In genomic region chr20:44888226-44889103, GRCh38 we compare ENCODE assay signal across 9 cellular contexts. TPM values are rescaled to one million over a fixed set of nuclear protein-coding genes. Genes with fewer than 3 reads are reported as not detected.
DNase-seq lines count a peak whose midpoint lies in the region; ATAC-seq, FAIRE-seq and TF ChIP-seq lines count a peak whose summit lies in the region.
"Had no signal": no experiment of that assay in that cellular context is flagged by ENCODE, and none has a peak within 500 bp of the region (broad histone marks: within the 10 kb centered on the region; RNA-seq: fewer than 3 reads in every experiment).

No MANE protein-coding gene starts in this region.

- no peak for TF ChIP-seq RAD21 in Ishikawa (IDR thresholded peaks at IDR 0.05; ENCODE audit: low read depth)

- TF ChIP-seq CTCF in CD14-positive monocyte (IDR thresholded peaks at IDR 0.05) (peak; percentile 50), MCF 10A (IDR thresholded peaks at IDR 0.05; ENCODE audit: unreplicated experiment) (peak; percentile 8)

- peaks cover 71% of the 10 kb centered on the region for H3K4me1 Mint-ChIP-seq in CD14-positive monocyte
- peaks cover 23% of the 10 kb centered on the region for H3K4me1 Mint-ChIP-seq in MCF 10A (ENCODE audit: insufficient read depth, unreplicated experiment)
- H3K4me1 Mint-ChIP-seq in naive B cell = peaks cover 45 to 86% (median 77%) of the 10 kb centered on the region in 3 donors

- intact Hi-C loops in CD14-positive monocyte (cut with micrococcal nuclease) (loop anchor here (5.0 to 10.0 kb wide), 2 partner anchors 79 to 684 kb away; partner anchors contain the start of gene STK4 (in 2 of the 2)), MCF 10A (cut with micrococcal nuclease) (loop anchor here (5.0 kb wide), 1 partner anchor 404 kb away; no protein-coding TSS in a partner anchor)

- TF ChIP-seq EP300 in Ishikawa (IDR thresholded peaks at IDR 0.05; ENCODE audit: borderline replicate concordance) = no peak

- ATAC-seq in naive B cell (ENCODE audit: low read depth in 2 of 2) = no peak

- DNase-seq in CD14-positive monocyte (ENCODE audit: low spot score) = no peak
- no peak for DNase-seq in MCF 10A (ENCODE audit: unreplicated experiment)
- no peak for DNase-seq in naive B cell
- DNase-seq in frontal cortex (ENCODE audit: low spot score in 2 of 2) = no peak
- no peak for DNase-seq in COLO668 (lab: John Stamatoyannopoulos, UW; ENCODE audit: unreplicated experiment)
- DNase-seq in T-helper 9 cell = no peak
- DNase-seq in activated CD4-positive, alpha-beta T cell treated with anti-CD3 and anti-CD28 coated beads, Interleukin-2, amount 50 U/mL, for 1 hour = no peak
- DNase-seq: NCI-H774 had no signal

- H3K36me3 Mint-ChIP-seq in CD14-positive monocyte (peaks cover 6 to 16% of the 10 kb centered on the region in 2 donors), MCF 10A (ENCODE audit: insufficient read depth, unreplicated experiment) (peaks cover 18% of the 10 kb centered on the region), naive B cell (no peaks in the 10 kb centered on the region)

- H3K27me3 Mint-ChIP-seq in CD14-positive monocyte (ENCODE audit: low read depth in 3 of 3) = no peaks in the 10 kb centered on the region
- no peaks in the 10 kb centered on the region for H3K27me3 Mint-ChIP-seq in MCF 10A (ENCODE audit: insufficient read depth, unreplicated experiment)
- no peaks in the 10 kb centered on the region for H3K27me3 Mint-ChIP-seq in naive B cell

- H3K4me3 Mint-ChIP-seq in CD14-positive monocyte (peak overlapping the region; percentile 18 to 71), MCF 10A (ENCODE audit: unreplicated experiment) (peak overlapping the region; percentile 28), naive B cell (peak overlapping the region; percentile 27 to 97 (median 90))

- peak overlapping the region in 6 of 7 donors; percentile 14 to 73 (median 64) for H3K27ac Mint-ChIP-seq in CD14-positive monocyte
- no peak overlapping the region for H3K27ac Mint-ChIP-seq in MCF 10A (ENCODE audit: low read depth, unreplicated experiment)
- H3K27ac Mint-ChIP-seq in naive B cell = peak overlapping the region in 5 of 6 donors; percentile 20 to 77 (median 39)

- H3K9me3 Mint-ChIP-seq in CD14-positive monocyte = peaks cover 0 to 3% (median 0%) of the 10 kb centered on the region in 7 donors
- H3K9me3 Mint-ChIP-seq in MCF 10A (ENCODE audit: unreplicated experiment) = no peaks in the 10 kb centered on the region
- H3K9me3 Mint-ChIP-seq in naive B cell = no peaks in the 10 kb centered on the region

- CTCF ChIA-PET in MCF 10A (lab: Yijun Ruan, JAX) = interaction anchor here (0.5 to 1.3 kb wide), 11 partner anchors 9 to 207 kb away, joined by 3 to 6 read pairs (median 3); partner anchors contain the start of genes STK4 and TOMM34

- FAIRE-seq in frontal cortex (lab: Jason Lieb, UNC) = no peak

- no TSS peak for BruUV-seq in MCF 10A (replicated peaks; lab: Mats Ljungman, UMichigan)

- POLR2A ChIA-PET in MCF 10A (lab: Yijun Ruan, JAX) = interaction anchor here (0.6 to 3.2 kb wide), 13 partner anchors 14 to 1238 kb away, joined by 3 to 24 read pairs (median 4); partner anchors contain the start of genes STK4 and TOMM34

TF ChIP-seq in Ishikawa, 13 proteins besides CTCF, POLR2A, EP300 and RAD21:
- TF ChIP-seq USF1 (IDR thresholded peaks at IDR 0.05) (no peak), REST (IDR thresholded peaks at IDR 0.05; ENCODE audit: low read depth) (no peak), ZBTB7A (IDR thresholded peaks at IDR 0.05; ENCODE audit: low read depth) (no peak), TEAD4 (IDR thresholded peaks at IDR 0.05) (no peak), MAX (IDR thresholded peaks at IDR 0.05) (no peak), CEBPB (IDR thresholded peaks at IDR 0.05) (peak; percentile 28; the same call in 1 of the 2 replicates), YY1 (IDR thresholded peaks at IDR 0.05; ENCODE audit: low read depth) (no peak), TAF1 (IDR thresholded peaks at IDR 0.05; ENCODE audit: low read depth) (no peak)
TF ChIP-seq in Ishikawa: peak in this region for 1.

RNA-seq across cellular contexts. Expression of gene YWHAB, which starts 3.0 kb away (rescaled TPM):
- polyA plus RNA-seq in CD14-positive monocyte = 100 to 1,000 TPM; 504 to 654 TPM
- 235 and 250 TPM in 2 replicates for total RNA-seq in MCF 10A (2022)
- 100 to 1,000 TPM; 414 to 531 (median 498) TPM for polyA plus RNA-seq in naive B cell (ENCODE audit: low read depth in 6 of 6)
- total RNA-seq in frontal cortex = 148 TPM

RNA-seq across cellular contexts. Expression of gene PABPC1L, which starts 21.4 kb away (rescaled TPM):
- polyA plus RNA-seq in CD14-positive monocyte (under 1 TPM in 1 of 2 donors, not detected in 1; 0.21 TPM), naive B cell (ENCODE audit: low read depth in 6 of 6) (1 to 10 TPM in 3 of 6 donors, under 1 TPM in 2, not detected in 1; 0.75 to 5.2 (median 1.3) TPM)
- total RNA-seq in MCF 10A (2022) (150 and 182 TPM in 2 replicates), frontal cortex (2.4 TPM)

Comparison
In these comparisons a context has a peak if more than half of its experiments do, and no peak if none do; other contexts are left out.
1. H3K4me3 Mint-ChIP-seq: peak in every context shown above with its lines; median percentile 90 in naive B cell; 44 in CD14-positive monocyte; 28 in MCF 10A.
2. RNA of gene PABPC1L, which starts 21.4 kb away (total RNA-seq): 150 to 182 TPM in MCF 10A; 2.4 TPM in frontal cortex (single experiment); every median in the first group is over 10 times any median in the second.